ENCODE assay signal across 10 cellular contexts in the genomic region with DNA sequence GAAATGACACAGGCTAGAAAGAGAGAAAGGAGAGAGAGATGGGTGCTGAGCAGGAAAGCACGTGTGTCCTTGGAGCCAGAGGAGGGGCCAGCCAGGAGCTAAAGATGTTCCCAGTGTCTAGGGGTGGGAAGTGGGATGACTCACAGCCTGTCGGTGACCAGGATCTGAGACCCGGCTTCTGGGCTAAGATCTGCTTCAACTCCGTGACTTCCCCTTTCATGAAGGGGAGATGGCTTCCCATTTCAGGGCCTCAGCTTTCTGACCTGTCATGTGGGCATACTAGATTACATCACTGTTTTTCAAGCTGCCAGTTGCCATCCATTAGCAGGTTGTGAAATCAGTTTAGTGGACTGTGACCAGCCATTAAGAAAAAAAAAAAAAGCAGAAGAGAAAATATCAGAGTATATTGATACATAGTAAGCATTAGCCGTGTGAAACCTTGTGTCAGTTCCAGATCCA. TPM values are rescaled to one million over a fixed set of nuclear protein-coding genes. Genes with fewer than 3 reads are reported as not detected.
A peak's percentile ranks its signal among the peaks of the same experiment; 100 is the strongest.
DNase-seq lines count a peak whose midpoint lies in the region; ATAC-seq and TF ChIP-seq lines count a peak whose summit lies in the region.
"Had no signal": no experiment of that assay in that cellular context is flagged by ENCODE, and none has a peak within 500 bp of the region (broad histone marks: within the 10 kb centered on the region; RNA-seq: fewer than 3 reads in every experiment).

No MANE protein-coding gene starts in this region.

- peak overlapping the region; percentile 55 to 76 (median 65) for H3K27ac ChIP-seq in upper lobe of left lung
- H3K27ac ChIP-seq: tibial nerve had no signal

- H3K36me3 ChIP-seq in upper lobe of left lung (no peaks in the 10 kb centered on the region), HAP-1 (replicated peaks) (no peaks in the 10 kb centered on the region)
- H3K36me3 ChIP-seq: tibial nerve had no signal

- TF ChIP-seq CTCF in upper lobe of left lung (IDR thresholded peaks at IDR 0.05) = no peak

- peaks cover 0 to 15% (median 8%) of the 10 kb centered on the region in 4 donors for H3K4me1 ChIP-seq in upper lobe of left lung
- H3K4me1 ChIP-seq in HAP-1 = no peaks in the 10 kb centered on the region

- H3K9me3 ChIP-seq in upper lobe of left lung (no peaks in the 10 kb centered on the region), HAP-1 (no peaks in the 10 kb centered on the region)
- H3K9me3 ChIP-seq: tibial nerve had no signal

- TF ChIP-seq POLR2A in upper lobe of left lung (IDR thresholded peaks at IDR 0.05) = no peak

- DNase-seq in EH (ENCODE audit: low read depth) = peak; percentile 62
- DNase-seq in NOMO-1 (lab: John Stamatoyannopoulos, UW; ENCODE audit: unreplicated experiment in 2 of 2) = peak; percentile 90 to 98
- peak; percentile 74 for DNase-seq in glomerular visceral epithelial cell (ENCODE audit: extremely low spot score)
- peak in 1 of 2 donors; percentile 88 for DNase-seq in upper lobe of left lung
- no peak for DNase-seq in NCI-H1436 treated with DMSO at 0.1 percent for 48 hours (lab: John Stamatoyannopoulos, UW)
- DNase-seq in HAP-1 (ENCODE audit: low spot score in 2 of 2) = no peak
- no peak for DNase-seq in NCI-H345 treated with DMSO at 0.1 percent for 48 hours (lab: John Stamatoyannopoulos, UW; ENCODE audit: unreplicated experiment)
- DNase-seq: activated T-cell treated with anti-CD3 and anti-CD28 coated beads, Interleukin-2, amount 50 U/mL, for 72 hours had no signal

- WGBS in upper lobe of left lung, 2 donors = 38 to 58% methylated on average over 5 of the region's 5 CpGs

- in situ Hi-C loops in HAP-1 (cut with MboI; ENCODE audit: low sequenced_read_pairs) = no loop called here

- H3K4me3 ChIP-seq in upper lobe of left lung = no peak overlapping the region
- no peak overlapping the region for H3K4me3 ChIP-seq in HAP-1
- H3K4me3 ChIP-seq: tibial nerve had no signal

- ATAC-seq in GM21825 (IDR thresholded peaks at IDR 0.05; ENCODE audit: unreplicated experiment) (peak; percentile 86), upper lobe of left lung (ENCODE audit: low FRiP score in 2 of 2) (peak; percentile 75 to 90)

- no peaks in the 10 kb centered on the region for H3K27me3 ChIP-seq in upper lobe of left lung
- peaks cover 20% of the 10 kb centered on the region; the same call in 1 of the 2 replicates for H3K27me3 ChIP-seq in HAP-1 (ENCODE audit: low read depth)
- H3K27me3 ChIP-seq: tibial nerve had no signal

- TF ChIP-seq EP300 in upper lobe of left lung (IDR thresholded peaks at IDR 0.05) = peak in 1 of 4 donors; percentile 36

RNA-seq across cellular contexts. Expression of a gene that starts 5.4 kb away (rescaled TPM):
- total RNA-seq in upper lobe of left lung = 1 to 10 TPM in 1 of 6 donors, under 1 TPM in 4, not detected in 1; 0.33 to 1.0 (median 0.46) TPM
- total RNA-seq: activated T-cell treated with anti-CD3 and anti-CD28 coated beads, Interleukin-2, amount 50 U/mL, for 72 hours; tibial nerve had no signal

Comparison
In these comparisons a context has a peak if more than half of its experiments do, and no peak if none do; other contexts are left out.
1. DNase-seq: peak in EH (single experiment), NOMO-1 (2 of 2) and glomerular visceral epithelial cell (single experiment); none in NCI-H1436 treated with DMSO at 0.1 percent for 48 hours (single experiment), HAP-1 (0 of 2) and NCI-H345 treated with DMSO at 0.1 percent for 48 hours (single experiment).